ENCODE assay signal across 8 cellular contexts in genomic region chr3:15797600-15798303, GRCh38. TPM values are rescaled to one million over a fixed set of nuclear protein-coding genes. Genes with fewer than 3 reads are reported as not detected.
DNase-seq lines count a peak whose midpoint lies in the region; ATAC-seq and TF ChIP-seq lines count a peak whose summit lies in the region.

TSS of gene ANKRD28 (minus strand) at chr3:15797979. CDS start at chr3:15796521, 1,458 bp downstream.

- H3K27me3 ChIP-seq in Peyer's patch (no peaks in the 10 kb centered on the region), gastrocnemius medialis (no peaks in the 10 kb centered on the region)

- H3K9me3 Mint-ChIP-seq in immature natural killer cell = no peaks in the 10 kb centered on the region

- peak within 1 kb of the TSS; percentile 7 to 42 (median 28) for H3K4me3 ChIP-seq in Peyer's patch
- peak within 1 kb of the TSS; percentile 62 to 66 for H3K4me3 ChIP-seq in cardiac fibroblast (replicated peaks in 1 of 2; ENCODE audit: low read depth in 2 of 2, low read length in 2 of 2)
- peak within 1 kb of the TSS; percentile 53 to 60 (median 58) for H3K4me3 ChIP-seq in gastrocnemius medialis

- no peaks in the 10 kb centered on the region for H3K36me3 ChIP-seq in Peyer's patch
- no peaks in the 10 kb centered on the region for H3K36me3 ChIP-seq in gastrocnemius medialis

- peaks cover 85 to 99% of the 10 kb centered on the region in 2 donors for H3K4me1 Mint-ChIP-seq in immature natural killer cell

- DNase-seq in ELR (ENCODE audit: low read depth) = peak; percentile 97
- DNase-seq in Peyer's patch = no peak
- DNase-seq in cardiac fibroblast (ENCODE audit: low read depth in 2 of 2) = peak; percentile 97 to 98
- peak in 2 of 3 donors; percentile 41 to 52 for DNase-seq in immature natural killer cell
- DNase-seq in gastrocnemius medialis = peak in 1 of 2 donors; percentile 22
- DNase-seq in activated effector memory CD4-positive, alpha-beta T cell treated with anti-CD3 and anti-CD28 coated beads, Interleukin-2, amount 50 U/mL, for 16 hours = no peak

- TF ChIP-seq CTCF in Peyer's patch (IDR thresholded peaks at IDR 0.05) (peak in 4 of 6 experiments; percentile 13 to 23 (median 20)), cardiac fibroblast (IDR thresholded peaks at IDR 0.05; ENCODE audit: low read depth, low read length) (peak; percentile 25), gastrocnemius medialis (IDR thresholded peaks at IDR 0.05 in 4 of 5, conservative IDR thresholded peaks at IDR 0.05 in 1 of 5) (peak in 3 of 5 experiments; percentile 11 to 37 (median 28))

- in situ Hi-C loops in gastrocnemius medialis (cut with MboI; ENCODE audit: low sequenced_read_pairs in 4 of 4) = no loop called here

- peaks cover 0 to 5% (median 3%) of the 10 kb centered on the region in 3 donors for H3K27me3 Mint-ChIP-seq in immature natural killer cell (ENCODE audit: low read depth in 3 of 3)

- H3K4me1 ChIP-seq in Peyer's patch (peaks cover 0 to 14% (median 4%) of the 10 kb centered on the region in 4 donors), gastrocnemius medialis (peaks cover 33 to 48% of the 10 kb centered on the region in 2 donors)

- peak within 1 kb of the TSS; percentile 91 to 98 (median 96) for H3K27ac Mint-ChIP-seq in immature natural killer cell

- no peaks in the 10 kb centered on the region for H3K9me3 ChIP-seq in Peyer's patch
- H3K9me3 ChIP-seq in gastrocnemius medialis = no peaks in the 10 kb centered on the region

- H3K4me3 Mint-ChIP-seq in immature natural killer cell = peak within 1 kb of the TSS; percentile 86 to 99 (median 92)

- ATAC-seq in HG02610 (IDR thresholded peaks at IDR 0.05; ENCODE audit: unreplicated experiment) = peak; percentile 17
- ATAC-seq in gastrocnemius medialis = peak; percentile 83 to 85
- ATAC-seq in GM21381 (IDR thresholded peaks at IDR 0.05; ENCODE audit: unreplicated experiment) = no peak

- H3K27ac ChIP-seq in Peyer's patch (peak within 1 kb of the TSS; percentile 61 to 80 (median 65)), gastrocnemius medialis (peak within 1 kb of the TSS; percentile 87 to 93 (median 90))

- no peaks in the 10 kb centered on the region for H3K36me3 Mint-ChIP-seq in immature natural killer cell

- intact Hi-C loops in gastrocnemius medialis (cut with DNase I; ENCODE audit: low total_unique reads) = no loop called here

- TF ChIP-seq POLR2A in Peyer's patch (IDR thresholded peaks at IDR 0.05) (no peak), gastrocnemius medialis (IDR thresholded peaks at IDR 0.05) (peak; percentile 47 to 77)

RNA-seq across cellular contexts. Expression of gene ANKRD28, which starts in this region (rescaled TPM):
- 10 to 100 TPM; 45.4 to 83.3 (median 46.4) TPM for total RNA-seq in Peyer's patch
- polyA plus RNA-seq in immature natural killer cell = 1 to 10 TPM; 5.2 to 9.6 (median 5.9) TPM
- total RNA-seq in gastrocnemius medialis = 100 to 1,000 TPM in 2 of 4 donors, 10 to 100 TPM in 2; 97.1 to 121 (median 105) TPM

Comparison
In these comparisons a context has a peak if more than half of its experiments do, and no peak if none do; other contexts are left out.
1. DNase-seq: peak in ELR (single experiment), cardiac fibroblast (2 of 2) and immature natural killer cell (2 of 3); none in Peyer's patch (0 of 3) and activated effector memory CD4-positive, alpha-beta T cell treated with anti-CD3 and anti-CD28 coated beads, Interleukin-2, amount 50 U/mL, for 16 hours (single experiment).
2. POLR2A ChIP-seq: peak in gastrocnemius medialis (2 of 2); none in Peyer's patch (0 of 2).
3. Peak in every context shown above with its lines, with median percentiles within 50 percentile points of each other: H3K4me3 ChIP-seq and CTCF ChIP-seq.